Comparison of ENCODE assay signal across 8 cellular contexts in genomic region chr2:74267068-74267467, GRCh38.
A peak's percentile ranks its signal among the peaks of the same experiment; 100 is the strongest.
DNase-seq lines count a peak whose midpoint lies in the region; ATAC-seq, FAIRE-seq and TF ChIP-seq lines count a peak whose summit lies in the region.

No MANE protein-coding gene starts in this region.

- no peaks in the 10 kb centered on the region for H4K20me1 ChIP-seq in H1 (replicated peaks in 1 of 2; ENCODE audit: control insufficient read depth in 1 of 2, insufficient read depth in 2 of 2, low read length in 2 of 2)

- H3K23ac ChIP-seq in H1 (ENCODE audit: insufficient read length): no peak overlapping the region

- H2AK5ac ChIP-seq in H1 (ENCODE audit: low read depth, low read length): no peak overlapping the region

- H3K79me1 ChIP-seq in H1 (ENCODE audit: low read depth, low read length): no peaks in the 10 kb centered on the region

- no peaks in the 10 kb centered on the region for H3K23me2 ChIP-seq in H1 (ENCODE audit: low read depth, low read length)

- H4K5ac ChIP-seq in H1 (ENCODE audit: insufficient read length, low read depth, low read length): no peak overlapping the region

- no peak overlapping the region for H3K18ac ChIP-seq in H1 (ENCODE audit: extremely low read depth, low read length)

- no peaks in the 10 kb centered on the region for H3K9me3 ChIP-seq in H1 (ENCODE audit: insufficient read depth in 2 of 2, low read depth in 1 of 2, low read length in 1 of 2)

- H3K4ac ChIP-seq in H1 (replicated peaks; ENCODE audit: insufficient read length, low read depth, low read length): no peak overlapping the region

- no peak overlapping the region for H3K56ac ChIP-seq in H1 (replicated peaks; ENCODE audit: insufficient read length, low read depth, low read length)

- H3K36me3 Mint-ChIP-seq in WTC11 (no peaks in the 10 kb centered on the region), endothelial cell (ENCODE audit: low read depth, unreplicated experiment) (no peaks in the 10 kb centered on the region)

- H2BK15ac ChIP-seq in H1 (ENCODE audit: low read length): no peak overlapping the region

- H3K79me2 ChIP-seq in H1 (ENCODE audit: control insufficient read depth in 1 of 2, insufficient read depth in 2 of 2, low read length in 2 of 2): no peaks in the 10 kb centered on the region

- H2BK12ac ChIP-seq in H1 (ENCODE audit: low read depth, low read length): no peak overlapping the region

- no peak overlapping the region for H3K14ac ChIP-seq in H1 (ENCODE audit: insufficient read length)

- H2BK20ac ChIP-seq in H1 (ENCODE audit: low read length): no peak overlapping the region

- ATAC-seq in WTC11 (peak; percentile 91), GM21717 (IDR thresholded peaks at IDR 0.05; ENCODE audit: unreplicated experiment) (no peak)

- no peak overlapping the region for H3K4me2 ChIP-seq in H1 (ENCODE audit: insufficient read depth in 1 of 2, low read depth in 2 of 2, low read length in 2 of 2)

- no peak overlapping the region for H2BK120ac ChIP-seq in H1 (replicated peaks; ENCODE audit: low read depth, low read length)

- no peak overlapping the region for H2BK5ac ChIP-seq in H1 (ENCODE audit: low read depth, low read length)

- H3K27ac ChIP-seq in H1 (ENCODE audit: low read depth, low read length): no peak overlapping the region

- 78% methylated on average over 4 of the region's 4 CpGs; no CpG with 5 or more reads in 1 of the 2 experiments for WGBS in H1 (ENCODE audit: extremely low coverage in 1 of 2, insufficient coverage in 1 of 2, insufficient read length in 1 of 2, insufficient replicate concordance in 2 of 2, low coverage in 1 of 2, low lambda C conversion rate in 2 of 2, missing lambda C conversion rate in 1 of 2), 2 experiments

- H3K9me3 Mint-ChIP-seq in WTC11: no peaks in the 10 kb centered on the region
- no peaks in the 10 kb centered on the region for H3K9me3 Mint-ChIP-seq in endothelial cell (ENCODE audit: unreplicated experiment)

- H3K27me3 Mint-ChIP-seq in WTC11 (ENCODE audit: low read depth) (peaks cover 7% of the 10 kb centered on the region), endothelial cell (ENCODE audit: unreplicated experiment) (no peaks in the 10 kb centered on the region)

- POLR2A ChIA-PET in GM10248 (lab: Yijun Ruan, JAX): no interaction called here
- POLR2A ChIA-PET in WTC11 (lab: Charles Lee): no interaction called here
- POLR2A ChIA-PET in H1 (lab: Charles Lee; ENCODE audit: partially characterized antibody): no interaction called here

- H3K27ac Mint-ChIP-seq in WTC11 (no peak overlapping the region), endothelial cell (ENCODE audit: unreplicated experiment) (no peak overlapping the region)

- H3K4me1 Mint-ChIP-seq in WTC11 (no peaks in the 10 kb centered on the region), endothelial cell (ENCODE audit: unreplicated experiment) (no peaks in the 10 kb centered on the region)

- H2AFZ ChIP-seq in H1 (ENCODE audit: low read length): no peak overlapping the region

- CTCF ChIA-PET in GM10248 (lab: Yijun Ruan, JAX) (interaction anchor here (1.1 to 2.5 kb wide), 3 partner anchors 10 to 68 kb away, joined by 3 to 8 read pairs (median 7); no protein-coding TSS in a partner anchor), WTC11 (lab: Charles Lee) (interaction anchor here (1.2 kb wide), 1 partner anchor 124 kb away, joined by 5 read pairs; no protein-coding TSS in a partner anchor), H1 (lab: Charles Lee; ENCODE audit: partially characterized antibody) (interaction anchor here (0.6 to 2.4 kb wide), 10 partner anchors 9 to 593 kb away, joined by 4 to 10 read pairs (median 4); no protein-coding TSS in a partner anchor)

- no peak overlapping the region for H3K4me3 Mint-ChIP-seq in WTC11
- no peak overlapping the region for H3K4me3 Mint-ChIP-seq in endothelial cell (ENCODE audit: unreplicated experiment)

- H3K4me3 ChIP-seq in LNCaP clone FGC (ENCODE audit: low read depth, low read length) (no peak overlapping the region), H1 (ENCODE audit: extremely low read depth in 1 of 4, insufficient read depth in 2 of 4, low read depth in 3 of 4, low read length in 4 of 4) (no peak overlapping the region)

- no peak overlapping the region for H4K91ac ChIP-seq in H1 (replicated peaks; ENCODE audit: insufficient read length, low read length)

- TF ChIP-seq POLR2A in H1 (IDR thresholded peaks at IDR 0.05; ENCODE audit: control extremely low read depth in 1 of 2, low read depth in 2 of 2, low read length in 2 of 2): no peak

- peak; percentile 59 to 60 for TF ChIP-seq RAD21 in H1 (IDR thresholded peaks at IDR 0.05 in 1 of 2, conservative IDR thresholded peaks at IDR 0.05 in 1 of 2; ENCODE audit: low read depth in 2 of 2, low read length in 2 of 2)

- no peak overlapping the region for H4K8ac ChIP-seq in H1 (ENCODE audit: extremely low read depth, insufficient read depth, low read length)

- TF ChIP-seq CTCF in GM10248 (IDR thresholded peaks at IDR 0.05; ENCODE audit: control extremely low read depth, extremely low read depth, low read depth, missing control alignments) (peak; percentile 28), LNCaP clone FGC (IDR thresholded peaks at IDR 0.05; ENCODE audit: control insufficient read depth, extremely low read depth, insufficient read depth) (peak; percentile 51), WTC11 (IDR thresholded peaks at IDR 0.05) (no peak; the same call in 1 of the 2 replicates), H1 (IDR thresholded peaks at IDR 0.05; ENCODE audit: control extremely low read depth in 1 of 3, insufficient read depth in 1 of 3, low read depth in 1 of 3, low read length in 3 of 3) (peak; percentile 38 to 62 (median 57); a peak in 3 of 4 replicates), endothelial cell (IDR thresholded peaks at IDR 0.05; ENCODE audit: unreplicated experiment) (no peak)

- H3K4me1 ChIP-seq in H1 (replicated peaks in 1 of 4; ENCODE audit: control insufficient read depth in 3 of 4, insufficient read depth in 4 of 4, low read length in 3 of 4): no peaks in the 10 kb centered on the region

- DNase-seq in GM10248 (ENCODE audit: extremely low spot score) (peak; percentile 70), LNCaP clone FGC (ENCODE audit: low read depth) (no peak), WTC11 (ENCODE audit: low spot score) (peak; percentile 41), H1 (ENCODE audit: low read depth in 1 of 2, low spot score in 2 of 2) (no peak), endothelial cell (ENCODE audit: low spot score) (no peak), COLO829 (ENCODE audit: low spot score) (no peak)
- peak; percentile 8 to 47 (median 41) for DNase-seq in stimulated activated CD4-positive, alpha-beta T cell treated with anti-CD3 and anti-CD28 coated beads, TNF-alpha, amount 100 ng/mL, for 48 hours (ENCODE audit: low read depth in 3 of 3)

- no peak for TF ChIP-seq EP300 in H1 (IDR thresholded peaks at IDR 0.05; ENCODE audit: borderline replicate concordance in 1 of 2, low read depth in 2 of 2, low read length in 2 of 2)

- peak; percentile 81 for FAIRE-seq in H1 (lab: Jason Lieb, UNC)

- H3K9ac ChIP-seq in H1 (replicated peaks in 1 of 4; ENCODE audit: extremely low read depth in 1 of 4, low read depth in 3 of 4, low read length in 3 of 4): no peak overlapping the region

- no peaks in the 10 kb centered on the region for H3K27me3 ChIP-seq in H1 (replicated peaks in 1 of 4; ENCODE audit: control insufficient read depth in 3 of 4, extremely low read depth in 1 of 4, insufficient read depth in 3 of 4, low read length in 3 of 4)

- H3K36me3 ChIP-seq in H1 (ENCODE audit: control insufficient read depth in 2 of 4, insufficient read depth in 4 of 4, low read length in 3 of 4): no peaks in the 10 kb centered on the region

TF ChIP-seq in WTC11, 78 proteins besides CTCF, POLR2A, EP300 and RAD21 (continues in another document):
- TF ChIP-seq GABPB1 (CRISPR knock-in tag; IDR thresholded peaks at IDR 0.05) (no peak), IRF2 (CRISPR knock-in tag; IDR thresholded peaks at IDR 0.05; ENCODE audit: borderline replicate concordance, low read depth) (no peak), E2F1 (CRISPR knock-in tag; IDR thresholded peaks at IDR 0.05) (no peak), ZNF416 (CRISPR knock-in tag; IDR thresholded peaks at IDR 0.05) (no peak), NR3C1 (CRISPR knock-in tag; conservative IDR thresholded peaks at IDR 0.05; ENCODE audit: low read depth) (no peak), RELA (CRISPR knock-in tag; IDR thresholded peaks at IDR 0.05; ENCODE audit: borderline replicate concordance) (no peak)

TF ChIP-seq in H1, 55 proteins besides CTCF, POLR2A, EP300 and RAD21:
- no peak for TF ChIP-seq ZNF274 (IDR thresholded peaks at IDR 0.05; ENCODE audit: borderline replicate concordance, extremely low read depth, low read length)
- no peak for TF ChIP-seq POLR2AphosphoS5 (IDR thresholded peaks at IDR 0.05; ENCODE audit: low read depth, low read length)
- no peak for TF ChIP-seq BACH1 (IDR thresholded peaks at IDR 0.05; ENCODE audit: low read length)
- TF ChIP-seq SIX5 (IDR thresholded peaks at IDR 0.05; ENCODE audit: low read depth, low read length): no peak
- no peak for TF ChIP-seq BCL11A (IDR thresholded peaks at IDR 0.05; ENCODE audit: low read depth in 2 of 2, low read length in 2 of 2)
- no peak for TF ChIP-seq KDM5A (IDR thresholded peaks at IDR 0.05; ENCODE audit: low read length)
- TF ChIP-seq TEAD4 (IDR thresholded peaks at IDR 0.05; ENCODE audit: low read depth, low read length): no peak
- no peak for TF ChIP-seq RBBP5 (IDR thresholded peaks at IDR 0.05; ENCODE audit: borderline replicate concordance, low read depth, low read length)
- no peak for TF ChIP-seq CREB1 (IDR thresholded peaks at IDR 0.05)
- no peak for TF ChIP-seq ATF2 (IDR thresholded peaks at IDR 0.05; ENCODE audit: low read length)

Comparison
In these comparisons a context has a peak if more than half of its experiments do, and no peak if none do; other contexts are left out.
1. DNase-seq: peak in GM10248 (single experiment), WTC11 (single experiment) and stimulated activated CD4-positive, alpha-beta T cell treated with anti-CD3 and anti-CD28 coated beads, TNF-alpha, amount 100 ng/mL, for 48 hours (3 of 3); none in LNCaP clone FGC (single experiment), H1 (0 of 2), endothelial cell (single experiment) and COLO829 (single experiment).
2. CTCF ChIP-seq: peak in GM10248 (single experiment), LNCaP clone FGC (single experiment) and H1 (3 of 3); none in WTC11 (single experiment) and endothelial cell (single experiment).